ENCODE assay signal across 31 cellular contexts in the genomic region with DNA sequence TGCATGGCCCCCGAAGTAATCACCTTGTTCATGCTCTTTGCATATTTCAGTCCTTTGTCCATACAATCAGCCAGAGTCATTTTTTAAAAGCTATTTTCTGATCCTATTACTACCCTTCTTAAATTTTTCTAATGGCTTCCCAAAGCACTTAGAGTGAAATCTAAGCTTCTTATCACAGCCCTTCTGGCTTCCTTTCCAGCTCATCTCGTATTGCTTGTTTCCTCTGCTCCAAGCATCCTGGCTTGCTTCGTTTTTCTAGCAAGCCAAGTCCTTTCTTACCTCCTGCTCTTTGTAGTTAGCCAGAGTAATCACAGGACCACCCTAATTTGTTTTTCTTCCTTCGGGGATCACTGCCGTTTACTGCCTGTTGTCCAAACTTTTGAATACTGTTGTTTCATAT.
"Had no signal": no experiment of that assay in that cellular context is flagged by ENCODE, and none has a peak within 500 bp of the region (broad histone marks: within the 10 kb centered on the region; RNA-seq: fewer than 3 reads in every experiment).

No MANE protein-coding gene starts in this region.

- H3K27ac ChIP-seq: ascending aorta, coronary artery, dorsolateral prefrontal cortex, esophagus squamous epithelium, gastroesophageal sphincter had no signal

- H3K27me3 Mint-ChIP-seq: activated CD4-positive, alpha-beta memory T cell treated with anti-CD3 and anti-CD28 coated beads, Interleukin-2, amount 10 ng/mL, durations not matched to agents 7 days and 5 days; activated CD4-positive, alpha-beta T cell treated with anti-CD3 and anti-CD28 coated beads, Interleukin-2, amount 10 ng/mL, durations not matched to agents 7 days and 5 days; activated naive CD4-positive, alpha-beta T cell treated with anti-CD3 and anti-CD28 coated beads, Interleukin-2, amount 10 ng/mL, durations not matched to agents 7 days and 5 days; activated naive CD8-positive, alpha-beta T cell treated with anti-CD3 and anti-CD28 coated beads, Interleukin-2, amount 10 ng/mL, durations not matched to agents 7 days and 5 days; brain; dendritic cell treated with granulocyte-macrophage colony-stimulating factor and Interleukin-4, amounts not matched to agents 40 ng/mL and 50 ng/mL, for 4 days; T-helper 17 cell had no signal

- H3K36me3 Mint-ChIP-seq: activated naive CD4-positive, alpha-beta T cell treated with anti-CD3 and anti-CD28 coated beads, Interleukin-2, amount 10 ng/mL, durations not matched to agents 7 days and 5 days; activated naive CD4-positive, alpha-beta T cell treated with anti-CD3 and anti-CD28 coated beads, Interleukin-2, amount 50 U/mL, for 72 hours; activated naive CD8-positive, alpha-beta T cell treated with anti-CD3 and anti-CD28 coated beads, Interleukin-2, amount 10 ng/mL, durations not matched to agents 7 days and 5 days; brain had no signal

- H3K4me3 ChIP-seq: ascending aorta, coronary artery, dorsolateral prefrontal cortex, esophagus squamous epithelium, gastroesophageal sphincter had no signal

- H3K36me3 ChIP-seq: ascending aorta, esophagus squamous epithelium, gastroesophageal sphincter had no signal

- H3K9me3 ChIP-seq: ascending aorta, esophagus squamous epithelium, gastroesophageal sphincter had no signal

- H3K9me3 Mint-ChIP-seq: activated CD4-positive, alpha-beta memory T cell treated with anti-CD3 and anti-CD28 coated beads, Interleukin-2, amount 10 ng/mL, durations not matched to agents 7 days and 5 days; activated naive CD4-positive, alpha-beta T cell treated with anti-CD3 and anti-CD28 coated beads, Interleukin-2, amount 50 U/mL, for 72 hours; activated naive CD8-positive, alpha-beta T cell treated with anti-CD3 and anti-CD28 coated beads, Interleukin-2, amount 10 ng/mL, durations not matched to agents 7 days and 5 days; activated T-cell treated with anti-CD3 and anti-CD28 coated beads, Interleukin-2, amount 50 U/mL, for 24 hours had no signal

- H3K4me3 Mint-ChIP-seq: activated CD4-positive, alpha-beta memory T cell treated with anti-CD3 and anti-CD28 coated beads, Interleukin-2, amount 10 ng/mL, durations not matched to agents 7 days and 5 days; activated CD4-positive, alpha-beta T cell treated with anti-CD3 and anti-CD28 coated beads for 36 hours; activated CD4-positive, alpha-beta T cell treated with anti-CD3 and anti-CD28 coated beads, Interleukin-2, amount 10 ng/mL, durations not matched to agents 7 days and 5 days; activated naive CD4-positive, alpha-beta T cell treated with anti-CD3 and anti-CD28 coated beads, Interleukin-2, amount 10 ng/mL, durations not matched to agents 7 days and 5 days; activated naive CD8-positive, alpha-beta T cell treated with anti-CD3 and anti-CD28 coated beads, Interleukin-2, amount 10 ng/mL, durations not matched to agents 7 days and 5 days; activated T-cell treated with anti-CD3 and anti-CD28 coated beads, Interleukin-2, amount 50 U/mL, for 24 hours; activated T-cell treated with anti-CD3 and anti-CD28 coated beads, Interleukin-2, amount 50 U/mL, for 72 hours; brain; central memory CD8-positive, alpha-beta T cell; dendritic cell treated with granulocyte-macrophage colony-stimulating factor and Interleukin-4, amounts not matched to agents 40 ng/mL and 50 ng/mL, for 4 days; endodermal cell; T-helper 17 cell; T-helper 2 cell treated with Interferon-gamma antibody and Interleukin-4, amounts not matched to agents 5 μg/mL and 100 μg/mL, for 36 hours had no signal

- H3K27me3 ChIP-seq: ascending aorta, esophagus squamous epithelium, gastroesophageal sphincter had no signal

- H3K4me1 ChIP-seq: ascending aorta, esophagus squamous epithelium, gastroesophageal sphincter had no signal

- DNase-seq: activated CD4-positive, alpha-beta memory T cell treated with anti-CD3 and anti-CD28 coated beads, Interleukin-2, amount 10 ng/mL, durations not matched to agents 7 days and 5 days; activated CD4-positive, alpha-beta T cell treated with anti-CD3 and anti-CD28 coated beads for 36 hours; activated CD4-positive, alpha-beta T cell treated with anti-CD3 and anti-CD28 coated beads, Interleukin-2, amount 10 ng/mL, durations not matched to agents 7 days and 5 days; activated CD4-positive, alpha-beta T cell treated with anti-CD3 and anti-CD28 coated beads, Interleukin-2, amount 50 U/mL, for 4 hours; activated CD4-positive, CD25-positive, alpha-beta regulatory T cell; activated CD4-positive, CD25-positive, alpha-beta regulatory T cell treated with anti-CD3 and anti-CD28 coated beads, Interleukin-2, amount 50 U/mL, for 72 hours; activated CD8-positive, alpha-beta memory T cell treated with anti-CD3 and anti-CD28 coated beads, Interleukin-2, amount 50 U/mL, for 48 hours; activated gamma-delta T cell; activated naive CD4-positive, alpha-beta T cell; activated naive CD4-positive, alpha-beta T cell treated with anti-CD3 and anti-CD28 coated beads, Interleukin-2, amount 10 ng/mL, durations not matched to agents 7 days and 5 days; activated naive CD8-positive, alpha-beta T cell treated with anti-CD3 and anti-CD28 coated beads, Interleukin-2, amount 10 ng/mL, durations not matched to agents 7 days and 5 days; activated T-cell treated with anti-CD3 and anti-CD28 coated beads for 4 hours; activated T-cell treated with anti-CD3 and anti-CD28 coated beads, Interleukin-2, amount 50 U/mL, for 24 hours; activated T-cell treated with anti-CD3 and anti-CD28 coated beads, Interleukin-2, amount 50 U/mL, for 72 hours; dorsolateral prefrontal cortex; effector memory CD4-positive, alpha-beta T cell; endodermal cell; erythroblast; esophagus squamous epithelium; foreskin melanocyte; hippocampal formation; T-helper 17 cell; T1000 had no signal

- H3K27ac Mint-ChIP-seq: activated CD4-positive, alpha-beta memory T cell treated with anti-CD3 and anti-CD28 coated beads, Interleukin-2, amount 10 ng/mL, durations not matched to agents 7 days and 5 days; activated CD4-positive, alpha-beta T cell treated with anti-CD3 and anti-CD28 coated beads for 36 hours; activated CD4-positive, alpha-beta T cell treated with anti-CD3 and anti-CD28 coated beads, Interleukin-2, amount 10 ng/mL, durations not matched to agents 7 days and 5 days; activated naive CD4-positive, alpha-beta T cell treated with anti-CD3 and anti-CD28 coated beads, Interleukin-2, amount 10 ng/mL, durations not matched to agents 7 days and 5 days; activated naive CD4-positive, alpha-beta T cell treated with anti-CD3 and anti-CD28 coated beads, Interleukin-2, amount 50 U/mL, for 72 hours; activated naive CD8-positive, alpha-beta T cell treated with anti-CD3 and anti-CD28 coated beads, Interleukin-2, amount 10 ng/mL, durations not matched to agents 7 days and 5 days; activated T-cell treated with anti-CD3 and anti-CD28 coated beads, Interleukin-2, amount 50 U/mL, for 24 hours; activated T-cell treated with anti-CD3 and anti-CD28 coated beads, Interleukin-2, amount 50 U/mL, for 72 hours; dendritic cell treated with granulocyte-macrophage colony-stimulating factor and Interleukin-4, amounts not matched to agents 40 ng/mL and 50 ng/mL, for 4 days; endodermal cell; T-helper 17 cell; T-helper 2 cell treated with Interferon-gamma antibody and Interleukin-4, amounts not matched to agents 5 μg/mL and 100 μg/mL, for 36 hours had no signal

- H3K4me1 Mint-ChIP-seq: activated CD4-positive, alpha-beta memory T cell treated with anti-CD3 and anti-CD28 coated beads, Interleukin-2, amount 10 ng/mL, durations not matched to agents 7 days and 5 days; activated CD4-positive, alpha-beta T cell treated with anti-CD3 and anti-CD28 coated beads for 36 hours; activated CD4-positive, alpha-beta T cell treated with anti-CD3 and anti-CD28 coated beads, Interleukin-2, amount 10 ng/mL, durations not matched to agents 7 days and 5 days; activated naive CD4-positive, alpha-beta T cell treated with anti-CD3 and anti-CD28 coated beads, Interleukin-2, amount 10 ng/mL, durations not matched to agents 7 days and 5 days; activated naive CD8-positive, alpha-beta T cell treated with anti-CD3 and anti-CD28 coated beads, Interleukin-2, amount 10 ng/mL, durations not matched to agents 7 days and 5 days; central memory CD8-positive, alpha-beta T cell; endodermal cell; T-helper 17 cell had no signal
